22 cellular contexts compared by ENCODE assay signal in the genomic region with DNA sequence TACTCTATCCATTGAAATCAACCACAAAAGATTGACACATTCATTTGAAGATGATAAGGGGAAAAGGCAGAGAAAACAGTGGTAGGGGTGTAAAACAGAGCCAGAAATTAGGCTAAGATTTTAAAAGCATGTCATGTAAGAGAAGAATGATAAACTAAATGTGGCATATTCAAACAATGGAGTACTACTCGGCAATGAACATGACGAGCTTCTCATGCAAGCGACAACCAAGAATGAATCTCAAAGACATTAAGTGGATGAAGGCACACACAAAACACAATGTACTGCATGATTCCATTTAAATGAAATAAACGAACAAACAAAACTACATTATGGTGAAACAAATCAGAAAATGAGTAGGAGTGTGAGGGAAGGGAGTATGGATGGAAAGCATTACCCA.
A peak's percentile ranks its signal among the peaks of the same experiment; 100 is the strongest.
DNase-seq lines count a peak whose midpoint lies in the region; ATAC-seq, FAIRE-seq and TF ChIP-seq lines count a peak whose summit lies in the region.
"Had no signal": no experiment of that assay in that cellular context is flagged by ENCODE, and none has a peak within 500 bp of the region (broad histone marks: within the 10 kb centered on the region; RNA-seq: fewer than 3 reads in every experiment).

No MANE protein-coding gene starts in this region.

- intact Hi-C loops in K562 (cut with micrococcal nuclease) = no loop called here

- TF ChIP-seq RAD21 in K562 (CRISPR knock-in tag; conservative IDR thresholded peaks at IDR 0.05 in 1 of 2, IDR thresholded peaks at IDR 0.05 in 1 of 2) = no peak

- POLR2A ChIA-PET in K562 (lab: Yijun Ruan, JAX) = no interaction called here

- TF ChIP-seq CTCF in K562 (IDR thresholded peaks at IDR 0.05 in 2 of 3, conservative IDR thresholded peaks at IDR 0.05 in 1 of 3; ENCODE audit: insufficient read depth in 2 of 3, low read depth in 1 of 3, low read length in 3 of 3) = no peak

- peak; percentile 5 for FAIRE-seq in GM12891 (lab: Jason Lieb, UNC)
- FAIRE-seq in HTR-8/SVneo (lab: Jason Lieb, UNC) = peak; percentile 75
- FAIRE-seq in K562 (lab: Jason Lieb, UNC) = peak; percentile 48
- FAIRE-seq: D721Med, GM12878, GM18507, H1 had no signal

- in situ Hi-C loops in K562 (cut with MboI) = no loop called here

- no peaks in the 10 kb centered on the region for H3K36me3 ChIP-seq in K562 (ENCODE audit: control insufficient read depth, insufficient read depth, low read length)
- H3K36me3 ChIP-seq: BLaER1 had no signal

- no peaks in the 10 kb centered on the region for H3K79me2 ChIP-seq in K562 (ENCODE audit: control insufficient read depth, insufficient read depth, low read length)

- no peaks in the 10 kb centered on the region for H3K27me3 ChIP-seq in K562 (ENCODE audit: control insufficient read depth in 2 of 2, insufficient read depth in 2 of 2, low read length in 2 of 2)
- H3K27me3 ChIP-seq: BLaER1 had no signal

- whole genome bisulfite sequencing in K562 (ENCODE audit: insufficient coverage, low coverage, missing lambda C conversion rate) = 70% methylated on average over 4 of the region's 4 CpGs

- no peak overlapping the region for H3K9ac ChIP-seq in K562 (ENCODE audit: insufficient read depth in 1 of 2, low read depth in 2 of 2, low read length in 2 of 2)
- H3K9ac ChIP-seq: BLaER1, GM23248 had no signal

- H4K20me1 ChIP-seq in K562 (replicated peaks; ENCODE audit: control insufficient read depth, insufficient read depth, low read length) = no peaks in the 10 kb centered on the region
- H4K20me1 ChIP-seq: BLaER1 had no signal

- no peak overlapping the region for H3K27ac ChIP-seq in K562 (ENCODE audit: extremely low read depth, low read depth, low read length)
- H3K27ac ChIP-seq: BLaER1, C4-2B, GM23248 had no signal

- TF ChIP-seq EP300 in K562 (IDR thresholded peaks at IDR 0.05; ENCODE audit: low read length) = no peak

- BruUV-seq in K562 (replicated peaks; lab: Mats Ljungman, UMichigan) = no TSS peak

- peaks cover 0 to 17% of the 10 kb centered on the region in 2 experiments; a peak in 3 of 5 replicates for H3K4me1 ChIP-seq in K562 (replicated peaks in 1 of 2; ENCODE audit: control insufficient read depth in 2 of 2, insufficient read depth in 2 of 2, low read length in 2 of 2)
- H3K4me1 ChIP-seq: BLaER1 had no signal

- H3K9me1 ChIP-seq in K562 (ENCODE audit: control insufficient read depth, insufficient read depth, low read length) = no peaks in the 10 kb centered on the region

- no peak overlapping the region for H3K4me3 ChIP-seq in K562
- H3K4me3 ChIP-seq: BLaER1, GM12878, GM23248 had no signal

- CTCF ChIA-PET in K562 (lab: Yijun Ruan, JAX; ENCODE audit: low intra/inter-chr PET ratio) = no interaction called here

- TF ChIP-seq POLR2A in GM12891 (IDR thresholded peaks at IDR 0.05; ENCODE audit: low read depth, low read length) (no peak), K562 (conservative IDR thresholded peaks at IDR 0.05) (no peak)

- H3K4me2 ChIP-seq in K562 (ENCODE audit: insufficient read depth, low read length) = no peak overlapping the region
- H3K4me2 ChIP-seq: BLaER1 had no signal

- no peaks in the 10 kb centered on the region for H3K9me3 ChIP-seq in K562 (replicated peaks; ENCODE audit: control insufficient read depth, insufficient read depth, low read depth, low read length)
- H3K9me3 ChIP-seq: BLaER1, Caco-2 had no signal

- H2AFZ ChIP-seq in K562 (ENCODE audit: low read depth, low read length) = no peak overlapping the region
- H2AFZ ChIP-seq: GM23248 had no signal

- no peak for DNase-seq in GM12891 (ENCODE audit: insufficient read length, low spot score)
- DNase-seq in HTR-8/SVneo (ENCODE audit: insufficient read length, low spot score) = no peak
- no peak for DNase-seq in K562 (ENCODE audit: extremely low read depth in 1 of 4, low spot score in 3 of 4)
- DNase-seq: Caco-2; CD4-positive, CD25-positive, alpha-beta regulatory T cell; CD8-positive, alpha-beta T cell; DMS 273 treated with DMSO at 0.1 percent for 48 hours; DMS79; EL; GDM1; GM23248; H7; HCEC 1CT had no signal

- ATAC-seq in K562 (no peak), GM21619 (IDR thresholded peaks at IDR 0.05; ENCODE audit: unreplicated experiment) (no peak), HG03521 (IDR thresholded peaks at IDR 0.05; ENCODE audit: unreplicated experiment) (no peak), HG02571 (IDR thresholded peaks at IDR 0.05; ENCODE audit: unreplicated experiment) (no peak)
- ATAC-seq: CD8-positive, alpha-beta T cell; GM12878 had no signal

TF ChIP-seq in GM12891, 5 proteins besides CTCF, POLR2A, EP300 and RAD21:
- no peak for TF ChIP-seq PAX5 (IDR thresholded peaks at IDR 0.05; ENCODE audit: insufficient read depth, low read length, severe bottlenecking)
- no peak for TF ChIP-seq POLR2AphosphoS5 (IDR thresholded peaks at IDR 0.05; ENCODE audit: low read depth, low read length)
- no peak for TF ChIP-seq SPI1 (IDR thresholded peaks at IDR 0.05; ENCODE audit: low read depth, low read length)
- TF ChIP-seq TAF1 (IDR thresholded peaks at IDR 0.05; ENCODE audit: low read depth, low read length) = no peak
- TF ChIP-seq POU2F2 (IDR thresholded peaks at IDR 0.05; ENCODE audit: low read depth, low read length) = no peak

TF ChIP-seq in K562, 482 proteins besides CTCF, POLR2A, EP300 and RAD21:
- TF ChIP-seq, protein P1, sequence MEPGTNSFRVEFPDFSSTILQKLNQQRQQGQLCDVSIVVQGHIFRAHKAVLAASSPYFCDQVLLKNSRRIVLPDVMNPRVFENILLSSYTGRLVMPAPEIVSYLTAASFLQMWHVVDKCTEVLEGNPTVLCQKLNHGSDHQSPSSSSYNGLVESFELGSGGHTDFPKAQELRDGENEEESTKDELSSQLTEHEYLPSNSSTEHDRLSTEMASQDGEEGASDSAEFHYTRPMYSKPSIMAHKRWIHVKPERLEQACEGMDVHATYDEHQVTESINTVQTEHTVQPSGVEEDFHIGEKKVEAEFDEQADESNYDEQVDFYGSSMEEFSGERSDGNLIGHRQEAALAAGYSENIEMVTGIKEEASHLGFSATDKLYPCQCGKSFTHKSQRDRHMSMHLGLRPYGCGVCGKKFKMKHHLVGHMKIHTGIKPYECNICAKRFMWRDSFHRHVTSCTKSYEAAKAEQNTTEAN (CRISPR knock-in tag; IDR thresholded peaks at IDR 0.05) = no peak
- no peak for TF ChIP-seq SOX6 (IDR thresholded peaks at IDR 0.05)
- peak; percentile 28 for TF ChIP-seq RBM25 (IDR thresholded peaks at IDR 0.05; ENCODE audit: low read depth, low read length, severe bottlenecking)
- peak; percentile 92 for TF ChIP-seq ZNF146 (CRISPR knock-in tag; IDR thresholded peaks at IDR 0.05; ENCODE audit: unreplicated experiment)
